In the genomic region with DNA sequence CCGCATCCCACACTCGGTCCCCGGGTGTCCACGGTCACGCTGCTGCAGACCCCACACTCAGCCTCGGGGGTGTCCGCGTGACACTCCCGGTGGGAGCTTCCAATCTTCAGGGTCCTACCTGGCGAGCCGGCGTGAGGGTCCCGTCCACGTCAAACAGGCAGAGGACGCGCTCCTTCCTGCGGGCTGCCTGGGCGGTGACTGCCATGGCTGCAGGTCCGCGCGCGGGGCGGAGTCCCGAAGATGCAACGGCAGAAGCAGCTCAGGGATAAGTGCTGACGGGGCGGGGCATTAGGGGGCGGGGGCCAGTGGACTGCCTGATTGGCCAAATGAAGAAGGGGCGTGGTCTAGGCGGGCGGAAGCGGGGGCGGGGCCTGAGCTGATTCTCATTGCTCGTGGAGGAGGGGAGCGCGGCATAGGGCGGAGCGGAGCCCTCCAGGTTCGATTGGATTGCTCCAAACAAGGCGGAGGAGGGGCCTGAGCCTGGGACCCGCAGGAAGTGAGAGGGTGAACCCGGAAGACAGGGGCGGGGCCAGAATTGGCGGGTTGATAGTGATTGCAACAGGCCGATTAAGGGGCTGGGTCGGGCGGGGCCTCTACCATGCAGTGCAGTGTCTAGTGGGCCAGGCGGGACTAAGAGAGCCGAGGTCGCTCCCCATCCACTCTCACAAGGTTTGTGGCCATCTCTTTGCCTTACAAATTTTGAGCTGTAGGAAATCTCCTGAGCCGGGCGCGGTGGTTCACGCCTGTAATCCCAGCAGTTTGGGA, we compare ENCODE assay signal across 1 cellular context.
TF ChIP-seq lines count a peak whose summit lies in the region.

TSS of gene PMM1 (minus strand) at position 240 of the 765 bp plus-strand sequence. CDS start at position 205, 35 bp downstream.

TF ChIP-seq in HepG2, 621 proteins besides CTCF, POLR2A, EP300 and RAD21 (continued from another document and continues in another):
- TF ChIP-seq ZNF142 (CRISPR knock-in tag; IDR thresholded peaks at IDR 0.05) (no peak), TOPORS (CRISPR knock-in tag; IDR thresholded peaks at IDR 0.05) (no peak), SMC3 (IDR thresholded peaks at IDR 0.05; ENCODE audit: low read length) (no peak), YY1 (IDR thresholded peaks at IDR 0.05; ENCODE audit: insufficient read depth, insufficient replicate concordance, low read depth, low read length) (peak; percentile 70), LCORL (IDR thresholded peaks at IDR 0.05) (no peak), LCORL (CRISPR knock-in tag; IDR thresholded peaks at IDR 0.05) (peak; percentile 45), ZIK1 (CRISPR knock-in tag; IDR thresholded peaks at IDR 0.05; ENCODE audit: borderline replicate concordance, low read depth) (no peak), USF2 (IDR thresholded peaks at IDR 0.05; ENCODE audit: low read depth, low read length) (no peak), USF2 (CRISPR knock-in tag; IDR thresholded peaks at IDR 0.05; ENCODE audit: borderline replicate concordance) (no peak; the same call in 1 of the 2 replicates), SALL2 (CRISPR knock-in tag; IDR thresholded peaks at IDR 0.05) (no peak), ZSCAN31 (CRISPR knock-in tag; IDR thresholded peaks at IDR 0.05; ENCODE audit: low read depth) (peak; percentile 68; the same call in 1 of the 2 replicates), DMAP1 (CRISPR knock-in tag; IDR thresholded peaks at IDR 0.05) (no peak), ATF6 (CRISPR knock-in tag; conservative IDR thresholded peaks at IDR 0.05) (no peak), ZBTB37 (CRISPR knock-in tag; IDR thresholded peaks at IDR 0.05) (no peak), TMF1 (CRISPR knock-in tag; IDR thresholded peaks at IDR 0.05; ENCODE audit: low read depth) (0 out of 2 replicates have a peak, but pooled peaks have one; percentile 4), ZSCAN9 (CRISPR knock-in tag; IDR thresholded peaks at IDR 0.05; ENCODE audit: borderline replicate concordance) (no peak), NFYC (CRISPR knock-in tag; IDR thresholded peaks at IDR 0.05) (peak; percentile 72), AGO2 (optimal IDR thresholded peaks at IDR 0.05; ENCODE audit: low read depth, low read length) (peak; percentile 47)
- TF ChIP-seq, protein P1, sequence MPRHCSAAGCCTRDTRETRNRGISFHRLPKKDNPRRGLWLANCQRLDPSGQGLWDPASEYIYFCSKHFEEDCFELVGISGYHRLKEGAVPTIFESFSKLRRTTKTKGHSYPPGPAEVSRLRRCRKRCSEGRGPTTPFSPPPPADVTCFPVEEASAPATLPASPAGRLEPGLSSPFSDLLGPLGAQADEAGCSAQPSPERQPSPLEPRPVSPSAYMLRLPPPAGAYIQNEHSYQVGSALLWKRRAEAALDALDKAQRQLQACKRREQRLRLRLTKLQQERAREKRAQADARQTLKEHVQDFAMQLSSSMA (CRISPR knock-in tag; IDR thresholded peaks at IDR 0.05) = no peak
- TF ChIP-seq, protein P2, sequence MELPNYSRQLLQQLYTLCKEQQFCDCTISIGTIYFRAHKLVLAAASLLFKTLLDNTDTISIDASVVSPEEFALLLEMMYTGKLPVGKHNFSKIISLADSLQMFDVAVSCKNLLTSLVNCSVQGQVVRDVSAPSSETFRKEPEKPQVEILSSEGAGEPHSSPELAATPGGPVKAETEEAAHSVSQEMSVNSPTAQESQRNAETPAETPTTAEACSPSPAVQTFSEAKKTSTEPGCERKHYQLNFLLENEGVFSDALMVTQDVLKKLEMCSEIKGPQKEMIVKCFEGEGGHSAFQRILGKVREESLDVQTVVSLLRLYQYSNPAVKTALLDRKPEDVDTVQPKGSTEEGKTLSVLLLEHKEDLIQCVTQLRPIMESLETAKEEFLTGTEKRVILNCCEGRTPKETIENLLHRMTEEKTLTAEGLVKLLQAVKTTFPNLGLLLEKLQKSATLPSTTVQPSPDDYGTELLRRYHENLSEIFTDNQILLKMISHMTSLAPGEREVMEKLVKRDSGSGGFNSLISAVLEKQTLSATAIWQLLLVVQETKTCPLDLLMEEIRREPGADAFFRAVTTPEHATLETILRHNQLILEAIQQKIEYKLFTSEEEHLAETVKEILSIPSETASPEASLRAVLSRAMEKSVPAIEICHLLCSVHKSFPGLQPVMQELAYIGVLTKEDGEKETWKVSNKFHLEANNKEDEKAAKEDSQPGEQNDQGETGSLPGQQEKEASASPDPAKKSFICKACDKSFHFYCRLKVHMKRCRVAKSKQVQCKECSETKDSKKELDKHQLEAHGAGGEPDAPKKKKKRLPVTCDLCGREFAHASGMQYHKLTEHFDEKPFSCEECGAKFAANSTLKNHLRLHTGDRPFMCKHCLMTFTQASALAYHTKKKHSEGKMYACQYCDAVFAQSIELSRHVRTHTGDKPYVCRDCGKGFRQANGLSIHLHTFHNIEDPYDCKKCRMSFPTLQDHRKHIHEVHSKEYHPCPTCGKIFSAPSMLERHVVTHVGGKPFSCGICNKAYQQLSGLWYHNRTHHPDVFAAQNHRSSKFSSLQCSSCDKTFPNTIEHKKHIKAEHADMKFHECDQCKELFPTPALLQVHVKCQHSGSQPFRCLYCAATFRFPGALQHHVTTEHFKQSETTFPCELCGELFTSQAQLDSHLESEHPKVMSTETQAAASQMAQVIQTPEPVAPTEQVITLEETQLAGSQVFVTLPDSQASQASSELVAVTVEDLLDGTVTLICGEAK (IDR thresholded peaks at IDR 0.05) = no peak
- TF ChIP-seq, protein P2 (CRISPR knock-in tag; IDR thresholded peaks at IDR 0.05) = no peak
- TF ChIP-seq, protein P3, sequence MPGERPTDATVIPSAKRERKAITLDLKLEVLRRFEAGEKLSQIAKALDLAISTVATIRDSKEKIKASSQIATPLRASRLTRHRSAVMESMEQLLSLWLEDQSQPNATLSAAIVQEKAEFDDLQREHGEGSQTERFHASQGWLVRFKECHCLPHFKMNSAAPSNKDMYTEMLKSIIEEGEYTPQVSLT (CRISPR knock-in tag; IDR thresholded peaks at IDR 0.05; ENCODE audit: borderline replicate concordance, low read depth) = no peak; the same call in 1 of the 2 replicates
- TF ChIP-seq, protein P4, sequence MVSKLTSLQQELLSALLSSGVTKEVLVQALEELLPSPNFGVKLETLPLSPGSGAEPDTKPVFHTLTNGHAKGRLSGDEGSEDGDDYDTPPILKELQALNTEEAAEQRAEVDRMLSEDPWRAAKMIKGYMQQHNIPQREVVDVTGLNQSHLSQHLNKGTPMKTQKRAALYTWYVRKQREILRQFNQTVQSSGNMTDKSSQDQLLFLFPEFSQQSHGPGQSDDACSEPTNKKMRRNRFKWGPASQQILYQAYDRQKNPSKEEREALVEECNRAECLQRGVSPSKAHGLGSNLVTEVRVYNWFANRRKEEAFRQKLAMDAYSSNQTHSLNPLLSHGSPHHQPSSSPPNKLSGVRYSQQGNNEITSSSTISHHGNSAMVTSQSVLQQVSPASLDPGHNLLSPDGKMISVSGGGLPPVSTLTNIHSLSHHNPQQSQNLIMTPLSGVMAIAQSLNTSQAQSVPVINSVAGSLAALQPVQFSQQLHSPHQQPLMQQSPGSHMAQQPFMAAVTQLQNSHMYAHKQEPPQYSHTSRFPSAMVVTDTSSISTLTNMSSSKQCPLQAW (CRISPR knock-in tag; IDR thresholded peaks at IDR 0.05) = 0 out of 2 replicates have a peak, but pooled peaks have one; percentile 12
